In genomic region chr7:22445140-22445722, GRCh38 we compare ENCODE assay signal across 8 cellular contexts. TPM values are rescaled to one million over a fixed set of nuclear protein-coding genes. Genes with fewer than 3 reads are reported as not detected.
DNase-seq lines count a peak whose midpoint lies in the region; ATAC-seq, FAIRE-seq and TF ChIP-seq lines count a peak whose summit lies in the region.

No MANE protein-coding gene starts in this region.

- no peak overlapping the region for H3K9ac ChIP-seq in keratinocyte (ENCODE audit: control insufficient read depth, extremely low read depth, insufficient read depth, low read length)

- no peak overlapping the region for H3K4me3 ChIP-seq in WERI-Rb-1 (ENCODE audit: low read depth, low read length)
- H3K4me3 ChIP-seq in keratinocyte (ENCODE audit: control insufficient read depth in 2 of 3, extremely low read depth in 1 of 3, insufficient read depth in 2 of 3, low read depth in 1 of 3, low read length in 3 of 3) = no peak overlapping the region

- H3K9me3 ChIP-seq in WERI-Rb-1 (ENCODE audit: severe bottlenecking) (no peaks in the 10 kb centered on the region), keratinocyte (ENCODE audit: control insufficient read depth, low read depth, low read length) (no peaks in the 10 kb centered on the region)

- dilution Hi-C loops in keratinocyte (cut with MboI; ENCODE audit: extremely low pct_ligation_motif_present, low sequenced_read_pairs) = no loop called here

- DNase-seq in WERI-Rb-1 (peak; percentile 19), keratinocyte (ENCODE audit: low read depth, low spot score) (no peak), SIG-M5 treated with dmso at 0.1 percent for 504 hours (lab: John Stamatoyannopoulos, UW; ENCODE audit: unreplicated experiment) (no peak), activated T-cell treated with anti-CD3 and anti-CD28 coated beads for 4 hours (no peak)
- no peak for DNase-seq in activated CD8-positive, alpha-beta memory T cell treated with anti-CD3 and anti-CD28 coated beads, Interleukin-2, amount 50 U/mL, for 48 hours

- H3K4me1 ChIP-seq in keratinocyte (ENCODE audit: control insufficient read depth, extremely low read depth, insufficient read depth, low read length) = peaks cover 5% of the 10 kb centered on the region

- peak; percentile 41 for FAIRE-seq in keratinocyte (lab: Jason Lieb, UNC)

- no peaks in the 10 kb centered on the region for H3K9me1 ChIP-seq in keratinocyte (ENCODE audit: control insufficient read depth, extremely low read depth, insufficient read depth, low read length)

- H2AFZ ChIP-seq in keratinocyte (ENCODE audit: control insufficient read depth, low read length) = no peak overlapping the region

- H3K27ac ChIP-seq in WERI-Rb-1 (no peak overlapping the region), keratinocyte (ENCODE audit: control insufficient read depth, insufficient read depth, low read length) (no peak overlapping the region), temporal lobe (ENCODE audit: low read depth, low read length) (peak overlapping the region; percentile 15)

- H3K36me3 ChIP-seq in WERI-Rb-1 = no peaks in the 10 kb centered on the region
- no peaks in the 10 kb centered on the region for H3K36me3 ChIP-seq in keratinocyte (ENCODE audit: control insufficient read depth in 2 of 2, extremely low read depth in 1 of 2, insufficient read depth in 2 of 2, low read length in 2 of 2)

- H3K27me3 ChIP-seq in WERI-Rb-1 (ENCODE audit: insufficient read depth, low read depth, severe bottlenecking) (no peaks in the 10 kb centered on the region), keratinocyte (ENCODE audit: control insufficient read depth, extremely low read depth, insufficient read depth, low read length) (no peaks in the 10 kb centered on the region)

- H3K4me2 ChIP-seq in keratinocyte (ENCODE audit: control insufficient read depth, extremely low read depth, insufficient read depth, low read depth, low read length) = no peak overlapping the region

- TF ChIP-seq CTCF in WERI-Rb-1 (IDR thresholded peaks at IDR 0.05; ENCODE audit: low read depth, low read length) = no peak
- TF ChIP-seq CTCF in keratinocyte (optimal IDR thresholded peaks at IDR 0.05 in 1 of 3, IDR thresholded peaks at IDR 0.05 in 1 of 3, conservative IDR thresholded peaks at IDR 0.05 in 1 of 3; ENCODE audit: extremely low read depth in 1 of 3, insufficient read depth in 2 of 3, low read length in 3 of 3) = no peak

- no peaks in the 10 kb centered on the region for H4K20me1 ChIP-seq in keratinocyte (ENCODE audit: control insufficient read depth, extremely low read depth, insufficient read depth, low read length)

- peak; percentile 17 for ATAC-seq in HG03159 (IDR thresholded peaks at IDR 0.05; ENCODE audit: unreplicated experiment)

- no peaks in the 10 kb centered on the region for H3K79me2 ChIP-seq in keratinocyte (ENCODE audit: control insufficient read depth, insufficient read depth, low read length)

- TF ChIP-seq POLR2A in GM19193 (IDR thresholded peaks at IDR 0.05; ENCODE audit: extremely low read depth, insufficient read depth, insufficient read length) = peak; percentile 31

RNA-seq across cellular contexts. Expression of gene STEAP1B, which starts 54.8 kb away (rescaled TPM):
- polyA plus RNA-seq in keratinocyte = 12.0 to 18.9 TPM (median 14.9 TPM) in 3 replicates
- 4.0 TPM for polyA plus RNA-seq in keratinocyte (2011; ENCODE audit: low read depth)
- polyA plus RNA-seq in keratinocyte (2011; cell fraction: cytosol; rRNA removed) = 8.0 and 15.4 TPM in 2 replicates
- 11.2 and 15.9 TPM in 2 replicates for polyA plus RNA-seq in keratinocyte (2011; cell fraction: nucleus; rRNA removed)
- 5.3 and 11.3 TPM in 2 replicates for polyA plus RNA-seq in keratinocyte (2012; ENCODE audit: low replicate concordance)
- 7.2 to 18.7 TPM (median 8.7 TPM) in 3 replicates for polyA minus RNA-seq in keratinocyte
- 5.9 TPM for polyA minus RNA-seq in keratinocyte (2011; cell fraction: cytosol; rRNA and poly(A)+ RNA removed)
- 5.7 and 13.7 TPM in 2 replicates for polyA minus RNA-seq in keratinocyte (2011; cell fraction: nucleus; rRNA and poly(A)+ RNA removed)
- 1.2 TPM for total RNA-seq in temporal lobe
